16 cellular contexts compared by ENCODE assay signal in the genomic region with DNA sequence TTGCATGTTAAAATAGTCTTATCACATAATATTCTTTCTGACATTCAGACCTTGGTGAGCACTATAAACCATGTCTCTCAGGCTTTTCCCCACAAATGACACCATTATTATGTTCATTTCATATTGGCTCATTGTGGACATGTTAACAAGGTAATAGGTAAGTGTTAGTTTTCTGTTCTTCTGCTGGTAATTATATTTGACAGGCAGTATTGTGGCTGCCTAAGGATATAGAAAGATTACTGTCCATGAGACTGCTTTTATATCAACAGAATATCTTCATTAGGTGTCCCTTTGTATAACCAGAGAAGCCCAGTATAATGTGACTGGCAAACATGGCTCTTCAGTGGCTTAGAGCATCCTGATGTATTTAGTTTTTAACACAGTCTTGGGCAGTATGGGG.
A peak's percentile ranks its signal among the peaks of the same experiment; 100 is the strongest.
DNase-seq lines count a peak whose midpoint lies in the region; ATAC-seq and TF ChIP-seq lines count a peak whose summit lies in the region.
"Had no signal": no experiment of that assay in that cellular context is flagged by ENCODE, and none has a peak within 500 bp of the region (broad histone marks: within the 10 kb centered on the region; RNA-seq: fewer than 3 reads in every experiment).

No MANE protein-coding gene starts in this region.

- no peaks in the 10 kb centered on the region for H4K20me1 ChIP-seq in neural cell (ENCODE audit: insufficient read depth)
- H4K20me1 ChIP-seq: BLaER1 treated with 17β-estradiol and CSF1 and Interleukin-3, amounts not matched to agents 10 nM and 100 nM had no signal

- no peak for TF ChIP-seq CTCF in neural cell (IDR thresholded peaks at IDR 0.05; ENCODE audit: poor library complexity, severe bottlenecking)

- no peaks in the 10 kb centered on the region for H3K79me2 ChIP-seq in neural cell (replicated peaks; ENCODE audit: insufficient read depth, low read length)

- H3K9me2 ChIP-seq in neural cell (ENCODE audit: insufficient read depth, low read length), result no peaks in the 10 kb centered on the region

- H3K27me3 ChIP-seq in neural cell (ENCODE audit: insufficient read depth, low read depth, low read length), result no peaks in the 10 kb centered on the region
- H3K27me3 ChIP-seq: BLaER1 treated with 17β-estradiol and CSF1 and Interleukin-3, amounts not matched to agents 10 nM and 100 nM had no signal

- no peak overlapping the region for H3K27ac ChIP-seq in neural cell (ENCODE audit: low read length)
- H3K27ac ChIP-seq: 22Rv1; A549; BLaER1 treated with 17β-estradiol and CSF1 and Interleukin-3, amounts not matched to agents 10 nM and 100 nM; C4-2B had no signal

- no peak overlapping the region for H3K4me2 ChIP-seq in neural cell (ENCODE audit: low read length)
- H3K4me2 ChIP-seq: A549; BLaER1 treated with 17β-estradiol and CSF1 and Interleukin-3, amounts not matched to agents 10 nM and 100 nM had no signal

- DNase-seq in NCI-H146 treated with DMSO at 0.1 percent for 48 hours (lab: John Stamatoyannopoulos, UW; ENCODE audit: unreplicated experiment) (peak; percentile 22), NCI-H146 (lab: John Stamatoyannopoulos, UW) (no peak), NCI-H69 (lab: John Stamatoyannopoulos, UW) (peak; percentile 67)
- DNase-seq: AML-193; Caco-2; Calu3; CD4-positive, alpha-beta T cell; CD8-positive, alpha-beta T cell; DMS79 treated with DMSO at 0.1 percent for 48 hours; GF-D8 had no signal

- H2AFZ ChIP-seq in neural cell (ENCODE audit: low read depth, low read length), result no peak overlapping the region

- H3K36me3 ChIP-seq in neural cell (ENCODE audit: insufficient read depth, low read length), result no peaks in the 10 kb centered on the region
- H3K36me3 ChIP-seq: BLaER1 treated with 17β-estradiol and CSF1 and Interleukin-3, amounts not matched to agents 10 nM and 100 nM had no signal

- no peaks in the 10 kb centered on the region for H3K9me3 ChIP-seq in neural cell (ENCODE audit: low read length)
- H3K9me3 ChIP-seq: A549; BLaER1 treated with 17β-estradiol and CSF1 and Interleukin-3, amounts not matched to agents 10 nM and 100 nM; Caco-2 had no signal

- ATAC-seq in GM18520 (IDR thresholded peaks at IDR 0.05; ENCODE audit: unreplicated experiment), result no peak
- ATAC-seq: A549; CD8-positive, alpha-beta T cell had no signal

- no peak for TF ChIP-seq RAD21 in neural cell (conservative IDR thresholded peaks at IDR 0.05)

- H3K9ac ChIP-seq in neural cell (ENCODE audit: low read length), result no peak overlapping the region
- H3K9ac ChIP-seq: BLaER1 treated with 17β-estradiol and CSF1 and Interleukin-3, amounts not matched to agents 10 nM and 100 nM had no signal

- peak; percentile 69 for TF ChIP-seq EP300 in neural cell (conservative IDR thresholded peaks at IDR 0.05; ENCODE audit: poor library complexity, severe bottlenecking)

- H3F3A ChIP-seq in neural cell (ENCODE audit: insufficient read depth, low read length, poor library complexity, severe bottlenecking), result no peaks in the 10 kb centered on the region

- H3K4me3 ChIP-seq in neural cell (ENCODE audit: low read length), result no peak overlapping the region
- H3K4me3 ChIP-seq: A549; BLaER1 treated with 17β-estradiol and CSF1 and Interleukin-3, amounts not matched to agents 10 nM and 100 nM had no signal

TF ChIP-seq in neural cell, 6 proteins besides CTCF, POLR2A, EP300 and RAD21:
- TF ChIP-seq SMC3 (conservative IDR thresholded peaks at IDR 0.05; ENCODE audit: poor library complexity), result no peak
- peak; percentile 60 for TF ChIP-seq POLR2AphosphoS5 (IDR thresholded peaks at IDR 0.05)
